ENCODE assay signal across 26 cellular contexts in genomic region chr17:80822021-80822699, GRCh38.
A peak's percentile ranks its signal among the peaks of the same experiment; 100 is the strongest.
DNase-seq lines count a peak whose midpoint lies in the region; ATAC-seq, FAIRE-seq and TF ChIP-seq lines count a peak whose summit lies in the region.
"Had no signal": no experiment of that assay in that cellular context is flagged by ENCODE, and none has a peak within 500 bp of the region (broad histone marks: within the 10 kb centered on the region; RNA-seq: fewer than 3 reads in every experiment).

No MANE protein-coding gene starts in this region.

- POLR2A ChIA-PET in activated CD4-positive, alpha-beta T cell treated with anti-CD3 and anti-CD28 coated beads for 36 hours (lab: Charles Lee) = no interaction called here

- ATAC-seq in activated CD4-positive, alpha-beta T cell treated with anti-CD3 and anti-CD28 coated beads for 36 hours = no peak
- ATAC-seq in GM18519 (IDR thresholded peaks at IDR 0.05; ENCODE audit: low FRiP score, unreplicated experiment) = no peak
- ATAC-seq: gastroesophageal sphincter, T-helper 17 cell had no signal

- peak overlapping the region; percentile 28 for H3K27ac Mint-ChIP-seq in activated CD4-positive, alpha-beta T cell treated with anti-CD3 and anti-CD28 coated beads for 36 hours
- H3K27ac Mint-ChIP-seq in activated CD4-positive, alpha-beta T cell treated with anti-CD3 and anti-CD28 coated beads, Interleukin-2, amount 10 ng/mL, durations not matched to agents 24 days and 14 days = no peak overlapping the region
- H3K27ac Mint-ChIP-seq: dendritic cell treated with granulocyte-macrophage colony-stimulating factor and Interleukin-4, amounts not matched to agents 40 ng/mL and 50 ng/mL, for 4 days; neural progenitor cell; T-helper 17 cell had no signal

- H3K4me3 ChIP-seq in H7 (ENCODE audit: insufficient read depth, low read depth, low read length) = no peak overlapping the region
- no peak overlapping the region for H3K4me3 ChIP-seq in bronchial epithelial cell (ENCODE audit: low read depth, low read length)
- H3K4me3 ChIP-seq: gastroesophageal sphincter, neural progenitor cell, prostate gland, transverse colon had no signal

- TF ChIP-seq POLR2A in erythroblast (IDR thresholded peaks at IDR 0.05; ENCODE audit: low read length) = no peak

- H3K36me3 Mint-ChIP-seq in activated CD4-positive, alpha-beta T cell treated with anti-CD3 and anti-CD28 coated beads for 36 hours (ENCODE audit: low read depth) = peaks cover 37% of the 10 kb centered on the region
- H3K36me3 Mint-ChIP-seq in activated CD4-positive, alpha-beta T cell treated with anti-CD3 and anti-CD28 coated beads, Interleukin-2, amount 10 ng/mL, durations not matched to agents 24 days and 14 days (ENCODE audit: low read depth) = peaks cover 58% of the 10 kb centered on the region

- FAIRE-seq in bronchial epithelial cell (lab: Jason Lieb, UNC) = peak; percentile 62
- FAIRE-seq: H1, RCC 7860 had no signal

- CTCF ChIA-PET in activated CD4-positive, alpha-beta T cell treated with anti-CD3 and anti-CD28 coated beads for 36 hours (lab: Charles Lee) = no interaction called here

- no peaks in the 10 kb centered on the region for H3K36me3 ChIP-seq in H7 (replicated peaks; ENCODE audit: control insufficient read depth, insufficient read depth, low read length)
- H3K36me3 ChIP-seq in bronchial epithelial cell (ENCODE audit: control insufficient read depth, insufficient read depth, low read length) = peaks cover 8% of the 10 kb centered on the region
- H3K36me3 ChIP-seq: neural progenitor cell, prostate gland had no signal

- TF ChIP-seq CTCF in bronchial epithelial cell (IDR thresholded peaks at IDR 0.05; ENCODE audit: insufficient read depth, low read length, severe bottlenecking) = no peak

- H3K27me3 ChIP-seq in H7 (ENCODE audit: control insufficient read depth, insufficient read depth, low read length) (no peaks in the 10 kb centered on the region), bronchial epithelial cell (ENCODE audit: control insufficient read depth, insufficient read depth, low read length) (no peaks in the 10 kb centered on the region)
- H3K27me3 ChIP-seq: gastroesophageal sphincter, neural progenitor cell, transverse colon had no signal

- peaks cover 2% of the 10 kb centered on the region for H3K9me3 Mint-ChIP-seq in activated CD4-positive, alpha-beta T cell treated with anti-CD3 and anti-CD28 coated beads for 36 hours (ENCODE audit: low read depth)
- peaks cover 3% of the 10 kb centered on the region for H3K9me3 Mint-ChIP-seq in activated CD4-positive, alpha-beta T cell treated with anti-CD3 and anti-CD28 coated beads, Interleukin-2, amount 10 ng/mL, durations not matched to agents 24 days and 14 days
- H3K9me3 Mint-ChIP-seq: CD4-positive, alpha-beta memory T cell; dendritic cell treated with granulocyte-macrophage colony-stimulating factor and Interleukin-4, amounts not matched to agents 40 ng/mL and 50 ng/mL, for 4 days had no signal

- no peak for DNase-seq in activated CD4-positive, alpha-beta T cell treated with anti-CD3 and anti-CD28 coated beads for 36 hours
- no peak for DNase-seq in activated CD4-positive, alpha-beta T cell treated with anti-CD3 and anti-CD28 coated beads, Interleukin-2, amount 10 ng/mL, durations not matched to agents 24 days and 14 days
- DNase-seq in H7 = peak; percentile 46
- no peak for DNase-seq in bronchial epithelial cell (ENCODE audit: low read depth)
- peak; percentile 78 for DNase-seq in posterior vena cava (ENCODE audit: low spot score)
- DNase-seq in erythroblast (lab: John Stamatoyannopoulos, UW) = no peak
- no peak for DNase-seq in NCI-H2081 (lab: John Stamatoyannopoulos, UW)
- DNase-seq: activated CD8-positive, alpha-beta memory T cell treated with anti-CD3 and anti-CD28 coated beads, Interleukin-2, amount 50 U/mL, for 4 hours; anterior cingulate cortex; GDM1; hypothalamus; NCI-H1048; NCI-H187 treated with DMSO at 0.1 percent for 48 hours; NCI-H2227 treated with DMSO at 0.1 percent for 48 hours; NCI-H69; stimulated activated CD8-positive, alpha-beta memory T cell treated with anti-CD3 and anti-CD28 coated beads, Interleukin-4, amount 100 ng/mL, for 48 hours; transverse colon had no signal

- H3K4me1 Mint-ChIP-seq in activated CD4-positive, alpha-beta T cell treated with anti-CD3 and anti-CD28 coated beads for 36 hours = peaks cover 45% of the 10 kb centered on the region
- H3K4me1 Mint-ChIP-seq in activated CD4-positive, alpha-beta T cell treated with anti-CD3 and anti-CD28 coated beads, Interleukin-2, amount 10 ng/mL, durations not matched to agents 24 days and 14 days = peaks cover 58% of the 10 kb centered on the region

- H3K27me3 Mint-ChIP-seq in activated CD4-positive, alpha-beta T cell treated with anti-CD3 and anti-CD28 coated beads for 36 hours = no peaks in the 10 kb centered on the region
- no peaks in the 10 kb centered on the region for H3K27me3 Mint-ChIP-seq in activated CD4-positive, alpha-beta T cell treated with anti-CD3 and anti-CD28 coated beads, Interleukin-2, amount 10 ng/mL, durations not matched to agents 24 days and 14 days
- H3K27me3 Mint-ChIP-seq: CD4-positive, alpha-beta memory T cell; dendritic cell treated with granulocyte-macrophage colony-stimulating factor and Interleukin-4, amounts not matched to agents 40 ng/mL and 50 ng/mL, for 4 days; T-helper 17 cell had no signal

- intact Hi-C loops in activated CD4-positive, alpha-beta T cell treated with anti-CD3 and anti-CD28 coated beads for 36 hours (cut with DNase I, micrococcal nuclease) = no loop called here
- intact Hi-C loops in activated CD4-positive, alpha-beta T cell treated with anti-CD3 and anti-CD28 coated beads, Interleukin-2, amount 10 ng/mL, durations not matched to agents 24 days and 14 days (cut with micrococcal nuclease) = no loop called here
- intact Hi-C loops in posterior vena cava (cut with DNase I) = no loop called here

- no peak overlapping the region for H3K4me3 Mint-ChIP-seq in activated CD4-positive, alpha-beta T cell treated with anti-CD3 and anti-CD28 coated beads for 36 hours
- no peak overlapping the region for H3K4me3 Mint-ChIP-seq in activated CD4-positive, alpha-beta T cell treated with anti-CD3 and anti-CD28 coated beads, Interleukin-2, amount 10 ng/mL, durations not matched to agents 24 days and 14 days
- H3K4me3 Mint-ChIP-seq: dendritic cell treated with granulocyte-macrophage colony-stimulating factor and Interleukin-4, amounts not matched to agents 40 ng/mL and 50 ng/mL, for 4 days; neural progenitor cell; T-helper 17 cell had no signal

Comparison
In these comparisons a context has a peak if more than half of its experiments do, and no peak if none do; other contexts are left out.
1. DNase-seq: peak in H7 (single experiment) and posterior vena cava (single experiment); none in activated CD4-positive, alpha-beta T cell treated with anti-CD3 and anti-CD28 coated beads for 36 hours (single experiment), activated CD4-positive, alpha-beta T cell treated with anti-CD3 and anti-CD28 coated beads, Interleukin-2, amount 10 ng/mL, durations not matched to agents 24 days and 14 days (single experiment), bronchial epithelial cell (single experiment), erythroblast (0 of 2) and NCI-H2081 (0 of 2).